ENCODE assay signal across 26 cellular contexts in genomic region chr7:151827620-151828019, GRCh38.
"Had no signal": no experiment of that assay in that cellular context is flagged by ENCODE, and none has a peak within 500 bp of the region (broad histone marks: within the 10 kb centered on the region; RNA-seq: fewer than 3 reads in every experiment).

No MANE protein-coding gene starts in this region.

- DNase-seq: activated CD4-positive, alpha-beta memory T cell treated with anti-CD3 and anti-CD28 coated beads for 36 hours; activated CD4-positive, alpha-beta T cell treated with anti-CD3 and anti-CD28 coated beads, Interleukin-2, amount 10 ng/mL, durations not matched to agents 7 days and 5 days; activated CD4-positive, CD25-positive, alpha-beta regulatory T cell; activated CD8-positive, alpha-beta memory T cell treated with anti-CD3 and anti-CD28 coated beads for 24 hours; activated gamma-delta T cell; activated naive CD4-positive, alpha-beta T cell treated with anti-CD3 and anti-CD28 coated beads for 36 hours; activated T-cell treated with anti-CD3 and anti-CD28 coated beads, Interleukin-2, amount 50 U/mL, for 4 hours; brain microvascular endothelial cell; KG1; NCI-H1048; NCI-H1417 treated with DMSO at 0.1 percent for 48 hours; NCI-H187; NCI-H2171; NCI-H2227 treated with DMSO at 0.1 percent for 48 hours; NCI-H524; NCI-H82; NK-92 treated with Interleukin-12 subunit alpha and Interleukin-12 subunit beta, amount 100 ng/mL, for 24 hours; OCI-M1; RPMI8226; SJCRH30; SK-N-SH; T-helper 1 cell had no signal

- H3K27ac Mint-ChIP-seq: activated CD4-positive, alpha-beta memory T cell treated with anti-CD3 and anti-CD28 coated beads for 36 hours; activated CD4-positive, alpha-beta T cell treated with anti-CD3 and anti-CD28 coated beads, Interleukin-2, amount 10 ng/mL, durations not matched to agents 7 days and 5 days; activated naive CD4-positive, alpha-beta T cell treated with anti-CD3 and anti-CD28 coated beads for 36 hours; activated naive CD8-positive, alpha-beta T cell; IgD-negative memory B cell had no signal

- H3K27me3 Mint-ChIP-seq: activated CD4-positive, alpha-beta memory T cell treated with anti-CD3 and anti-CD28 coated beads for 36 hours; activated CD4-positive, alpha-beta T cell treated with anti-CD3 and anti-CD28 coated beads, Interleukin-2, amount 10 ng/mL, durations not matched to agents 7 days and 5 days; activated naive CD8-positive, alpha-beta T cell; IgD-negative memory B cell had no signal

- H3K9me3 Mint-ChIP-seq: activated CD4-positive, alpha-beta memory T cell treated with anti-CD3 and anti-CD28 coated beads for 36 hours; activated CD4-positive, alpha-beta T cell treated with anti-CD3 and anti-CD28 coated beads, Interleukin-2, amount 10 ng/mL, durations not matched to agents 7 days and 5 days; activated naive CD4-positive, alpha-beta T cell treated with anti-CD3 and anti-CD28 coated beads for 36 hours; activated T-cell treated with anti-CD3 and anti-CD28 coated beads, Interleukin-2, amount 50 U/mL, for 4 hours; IgD-negative memory B cell had no signal

- H3K36me3 Mint-ChIP-seq: activated CD4-positive, alpha-beta memory T cell treated with anti-CD3 and anti-CD28 coated beads for 36 hours had no signal

- H3K4me3 Mint-ChIP-seq: activated CD4-positive, alpha-beta memory T cell treated with anti-CD3 and anti-CD28 coated beads for 36 hours; activated CD4-positive, alpha-beta T cell treated with anti-CD3 and anti-CD28 coated beads, Interleukin-2, amount 10 ng/mL, durations not matched to agents 7 days and 5 days; activated naive CD4-positive, alpha-beta T cell treated with anti-CD3 and anti-CD28 coated beads for 36 hours; activated naive CD8-positive, alpha-beta T cell; activated T-cell treated with anti-CD3 and anti-CD28 coated beads, Interleukin-2, amount 50 U/mL, for 4 hours; IgD-negative memory B cell had no signal

- ATAC-seq: activated T-cell treated with anti-CD3 and anti-CD28 coated beads, Interleukin-2, amount 50 U/mL, for 4 hours; Panc1; Right ventricle myocardium inferior had no signal
